Comparison of ENCODE assay signal across 8 cellular contexts in the genomic region with DNA sequence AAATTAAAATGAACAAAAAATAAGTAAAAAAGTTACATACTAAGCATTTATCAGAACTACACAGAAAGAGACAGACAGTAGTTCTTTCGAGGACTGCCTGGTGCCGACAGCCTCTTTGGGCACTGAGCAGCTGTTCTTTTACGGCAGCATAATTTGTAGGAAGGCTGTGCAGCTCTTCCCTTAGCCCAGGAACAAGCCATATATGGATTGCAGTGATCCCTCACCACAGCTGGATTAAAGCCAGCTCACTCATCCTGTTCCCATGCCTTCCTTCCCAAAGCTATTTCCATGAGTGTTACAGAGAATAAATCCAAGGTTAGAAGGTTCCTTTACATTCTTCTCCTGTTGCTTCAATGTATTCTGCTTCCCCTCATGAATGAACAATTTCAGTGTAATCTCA.
A peak's percentile ranks its signal among the peaks of the same experiment; 100 is the strongest.
DNase-seq lines count a peak whose midpoint lies in the region; ATAC-seq and TF ChIP-seq lines count a peak whose summit lies in the region.

No MANE protein-coding gene starts in this region.

- no peak for TF ChIP-seq POLR2A in Peyer's patch (IDR thresholded peaks at IDR 0.05)

- H3K36me3 ChIP-seq in rectal smooth muscle tissue (ENCODE audit: control insufficient read depth, insufficient read depth, low read length): peaks cover 2% of the 10 kb centered on the region
- H3K36me3 ChIP-seq in Peyer's patch: peaks cover 0 to 21% (median 0%) of the 10 kb centered on the region in 3 donors

- H3K27me3 ChIP-seq in rectal smooth muscle tissue (ENCODE audit: control insufficient read depth, insufficient read depth, low read length) (no peaks in the 10 kb centered on the region), Peyer's patch (no peaks in the 10 kb centered on the region)

- peak overlapping the region; percentile 93 for H3K27ac ChIP-seq in rectal smooth muscle tissue (ENCODE audit: low read depth, low read length)
- peak overlapping the region in 1 of 4 donors; percentile 70 for H3K27ac ChIP-seq in Peyer's patch

- H3K4me1 ChIP-seq in rectal smooth muscle tissue (ENCODE audit: control insufficient read depth, insufficient read depth, low read length) (peaks cover 4% of the 10 kb centered on the region), Peyer's patch (no peaks in the 10 kb centered on the region)

- H3K9me3 ChIP-seq in Peyer's patch: no peaks in the 10 kb centered on the region

- H3K4me3 ChIP-seq in fibroblast of mammary gland (ENCODE audit: control insufficient read depth, low read depth, low read length) (no peak overlapping the region), rectal smooth muscle tissue (ENCODE audit: low read length) (no peak overlapping the region), Peyer's patch (no peak overlapping the region)

- no peak for ATAC-seq in GM18861 (IDR thresholded peaks at IDR 0.05; ENCODE audit: unreplicated experiment)

- DNase-seq in EH (ENCODE audit: low read depth): peak; percentile 98
- peak; percentile 37 to 60 for DNase-seq in NCI-H524 (lab: John Stamatoyannopoulos, UW)
- DNase-seq in fibroblast of mammary gland (ENCODE audit: low read depth): peak; percentile 98
- no peak for DNase-seq in Peyer's patch
- no peak for DNase-seq in NCI-H1930 (lab: John Stamatoyannopoulos, UW)
- DNase-seq in CD1c-positive myeloid dendritic cell (ENCODE audit: extremely low spot score): no peak

- no peak for TF ChIP-seq CTCF in fibroblast of mammary gland (conservative IDR thresholded peaks at IDR 0.05; ENCODE audit: control insufficient read depth, insufficient read depth, low read depth, low read length)
- TF ChIP-seq CTCF in Peyer's patch (IDR thresholded peaks at IDR 0.05): no peak

- no peak overlapping the region for H3K9ac ChIP-seq in rectal smooth muscle tissue (ENCODE audit: low read length)

Comparison
In these comparisons a context has a peak if more than half of its experiments do, and no peak if none do; other contexts are left out.
1. DNase-seq: peak in EH (single experiment), NCI-H524 (2 of 2) and fibroblast of mammary gland (single experiment); none in Peyer's patch (0 of 3), NCI-H1930 (0 of 2) and CD1c-positive myeloid dendritic cell (single experiment).